ENCODE assay signal across 35 cellular contexts in the genomic region with DNA sequence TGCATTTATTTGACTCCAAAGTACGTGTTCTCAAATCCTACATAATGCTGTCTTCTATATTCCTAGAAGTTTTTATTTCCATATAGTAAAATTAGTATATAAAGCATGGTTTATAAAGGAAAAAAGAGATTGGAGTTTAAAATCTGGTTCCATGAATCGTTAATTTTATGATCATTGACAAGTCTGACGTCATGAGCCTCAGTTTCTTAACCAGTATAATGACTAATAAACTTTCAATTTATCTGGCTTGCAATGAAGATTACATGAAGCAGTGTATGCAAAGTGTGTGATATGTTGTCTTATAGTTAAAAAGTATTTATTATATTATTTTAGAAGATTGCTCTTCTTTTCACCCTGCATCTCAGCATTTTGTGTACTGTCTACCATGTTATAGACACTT.
"Had no signal": no experiment of that assay in that cellular context is flagged by ENCODE, and none has a peak within 500 bp of the region (broad histone marks: within the 10 kb centered on the region; RNA-seq: fewer than 3 reads in every experiment).

No MANE protein-coding gene starts in this region.

- H3K9me3 ChIP-seq: MG63 had no signal

- H3K27me3 ChIP-seq: MG63 had no signal

- H3K36me3 ChIP-seq: MG63 had no signal

- H3K4me3 ChIP-seq: MG63 had no signal

- DNase-seq: Karpas-422, Kasumi-1, MG63, MM.1S, MV-4-11, NCI-H1048, NCI-H1092, NCI-H1092 treated with DMSO at 0.1 percent for 48 hours, NCI-H1105, NCI-H1105 treated with DMSO at 0.1 percent for 48 hours, NCI-H1417, NCI-H1417 treated with DMSO at 0.1 percent for 48 hours, NCI-H1436, NCI-H1436 treated with DMSO at 0.1 percent for 48 hours, NCI-H146, NCI-H1694, NCI-H1694 treated with DMSO at 0.1 percent for 48 hours, NCI-H187, NCI-H187 treated with DMSO at 0.1 percent for 48 hours, NCI-H1930, NCI-H2029, NCI-H2029 treated with DMSO at 0.1 percent for 48 hours, NCI-H2081, NCI-H2081 treated with DMSO at 0.1 percent for 48 hours, NCI-H2107, NCI-H2171, NCI-H2171 treated with DMSO at 0.1 percent for 48 hours, NCI-H2227 treated with DMSO at 0.1 percent for 48 hours, NCI-H226, NCI-H345, NCI-H446, NCI-H446 treated with DMSO at 0.1 percent for 48 hours, NCI-H510A, NCI-H510A treated with DMSO at 0.1 percent for 48 hours, NCI-H524 had no signal
